Comparison of ENCODE assay signal across 1 cellular context in the genomic region with DNA sequence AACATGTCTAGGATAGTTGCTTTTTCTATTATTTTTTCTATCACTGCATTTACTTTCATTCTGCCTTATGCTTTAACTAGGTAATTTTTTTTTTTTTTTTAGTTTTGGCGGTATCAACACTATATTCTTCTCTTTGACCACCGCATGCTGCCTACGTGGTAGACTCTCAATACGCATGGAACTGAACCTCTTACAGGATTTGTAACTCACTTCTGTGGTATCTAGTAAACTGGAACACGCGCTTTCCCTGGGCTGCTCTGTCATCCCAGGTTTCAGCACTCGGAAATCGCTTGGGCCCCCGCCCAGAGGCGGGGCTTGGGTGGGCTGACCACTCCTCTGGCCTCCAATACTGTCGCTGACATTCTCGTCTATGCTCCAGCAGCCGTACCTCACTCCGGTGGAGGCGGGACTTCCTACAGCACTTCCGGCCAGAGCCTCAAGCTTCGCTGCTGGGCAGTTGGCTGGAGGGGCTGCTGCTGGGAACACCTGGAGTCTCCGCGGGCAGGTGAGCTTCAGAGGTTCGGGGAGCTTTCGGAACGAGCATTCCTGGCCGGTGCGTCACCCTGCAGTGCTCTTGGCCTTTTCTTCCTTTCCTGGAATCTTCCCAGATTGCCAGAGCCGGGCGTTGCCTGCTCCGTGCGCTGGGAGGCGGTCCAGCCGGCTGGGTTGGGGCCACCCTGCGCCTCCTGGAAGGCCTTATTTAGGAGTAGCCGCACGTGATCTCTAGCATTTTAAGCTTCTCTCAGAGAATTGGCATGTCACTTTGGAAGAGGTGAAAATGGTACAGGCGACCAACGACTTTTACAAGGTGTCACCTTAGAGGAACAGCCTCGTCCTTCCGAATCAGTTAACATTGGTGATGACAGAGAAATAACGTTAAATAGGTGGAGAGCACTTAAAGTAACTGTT.
TF ChIP-seq lines count a peak whose summit lies in the region.

A gene with protein sequence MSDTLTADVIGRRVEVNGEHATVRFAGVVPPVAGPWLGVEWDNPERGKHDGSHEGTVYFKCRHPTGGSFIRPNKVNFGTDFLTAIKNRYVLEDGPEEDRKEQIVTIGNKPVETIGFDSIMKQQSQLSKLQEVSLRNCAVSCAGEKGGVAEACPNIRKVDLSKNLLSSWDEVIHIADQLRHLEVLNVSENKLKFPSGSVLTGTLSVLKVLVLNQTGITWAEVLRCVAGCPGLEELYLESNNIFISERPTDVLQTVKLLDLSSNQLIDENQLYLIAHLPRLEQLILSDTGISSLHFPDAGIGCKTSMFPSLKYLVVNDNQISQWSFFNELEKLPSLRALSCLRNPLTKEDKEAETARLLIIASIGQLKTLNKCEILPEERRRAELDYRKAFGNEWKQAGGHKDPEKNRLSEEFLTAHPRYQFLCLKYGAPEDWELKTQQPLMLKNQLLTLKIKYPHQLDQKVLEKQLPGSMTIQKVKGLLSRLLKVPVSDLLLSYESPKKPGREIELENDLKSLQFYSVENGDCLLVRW (plus strand): TSS at position 428 of the 909 bp plus-strand sequence. CDS start 12,623 bp downstream, outside the sequence.

TF ChIP-seq in HEK293, 187 proteins besides CTCF, POLR2A, EP300 and RAD21 (continued from another document):
- TF ChIP-seq, protein P1, sequence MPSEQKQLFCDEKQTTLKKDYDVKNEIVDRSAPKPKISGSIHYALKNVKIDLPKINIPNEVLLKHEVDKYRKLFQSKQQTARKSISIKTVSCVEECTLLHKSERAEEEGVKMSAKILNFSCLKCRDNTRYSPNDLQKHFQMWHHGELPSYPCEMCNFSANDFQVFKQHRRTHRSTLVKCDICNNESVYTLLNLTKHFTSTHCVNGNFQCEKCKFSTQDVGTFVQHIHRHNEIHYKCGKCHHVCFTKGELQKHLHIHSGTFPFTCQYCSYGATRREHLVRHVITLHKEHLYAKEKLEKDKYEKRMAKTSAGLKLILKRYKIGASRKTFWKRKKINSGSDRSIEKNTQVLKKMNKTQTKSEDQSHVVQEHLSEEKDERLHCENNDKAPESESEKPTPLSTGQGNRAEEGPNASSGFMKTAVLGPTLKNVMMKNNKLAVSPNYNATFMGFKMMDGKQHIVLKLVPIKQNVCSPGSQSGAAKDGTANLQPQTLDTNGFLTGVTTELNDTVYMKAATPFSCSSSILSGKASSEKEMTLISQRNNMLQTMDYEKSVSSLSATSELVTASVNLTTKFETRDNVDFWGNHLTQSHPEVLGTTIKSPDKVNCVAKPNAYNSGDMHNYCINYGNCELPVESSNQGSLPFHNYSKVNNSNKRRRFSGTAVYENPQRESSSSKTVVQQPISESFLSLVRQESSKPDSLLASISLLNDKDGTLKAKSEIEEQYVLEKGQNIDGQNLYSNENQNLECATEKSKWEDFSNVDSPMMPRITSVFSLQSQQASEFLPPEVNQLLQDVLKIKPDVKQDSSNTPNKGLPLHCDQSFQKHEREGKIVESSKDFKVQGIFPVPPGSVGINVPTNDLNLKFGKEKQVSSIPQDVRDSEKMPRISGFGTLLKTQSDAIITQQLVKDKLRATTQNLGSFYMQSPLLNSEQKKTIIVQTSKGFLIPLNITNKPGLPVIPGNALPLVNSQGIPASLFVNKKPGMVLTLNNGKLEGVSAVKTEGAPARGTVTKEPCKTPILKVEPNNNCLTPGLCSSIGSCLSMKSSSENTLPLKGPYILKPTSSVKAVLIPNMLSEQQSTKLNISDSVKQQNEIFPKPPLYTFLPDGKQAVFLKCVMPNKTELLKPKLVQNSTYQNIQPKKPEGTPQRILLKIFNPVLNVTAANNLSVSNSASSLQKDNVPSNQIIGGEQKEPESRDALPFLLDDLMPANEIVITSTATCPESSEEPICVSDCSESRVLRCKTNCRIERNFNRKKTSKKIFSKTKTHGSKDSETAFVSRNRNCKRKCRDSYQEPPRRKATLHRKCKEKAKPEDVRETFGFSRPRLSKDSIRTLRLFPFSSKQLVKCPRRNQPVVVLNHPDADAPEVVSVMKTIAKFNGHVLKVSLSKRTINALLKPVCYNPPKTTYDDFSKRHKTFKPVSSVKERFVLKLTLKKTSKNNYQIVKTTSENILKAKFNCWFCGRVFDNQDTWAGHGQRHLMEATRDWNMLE (tag by site-specific recombination; conservative IDR thresholded peaks at IDR 0.05; ENCODE audit: low read depth): peak; percentile 87
- no peak for TF ChIP-seq ZNF768 (tag by site-specific recombination; IDR thresholded peaks at IDR 0.05)
- TF ChIP-seq, protein P2, sequence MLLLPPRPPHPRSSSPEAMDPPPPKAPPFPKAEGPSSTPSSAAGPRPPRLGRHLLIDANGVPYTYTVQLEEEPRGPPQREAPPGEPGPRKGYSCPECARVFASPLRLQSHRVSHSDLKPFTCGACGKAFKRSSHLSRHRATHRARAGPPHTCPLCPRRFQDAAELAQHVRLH (tag by site-specific recombination; IDR thresholded peaks at IDR 0.05): peak; percentile 30; the same call in 1 of the 2 replicates
- TF ChIP-seq ZNF366 (tag by site-specific recombination; conservative IDR thresholded peaks at IDR 0.05): no peak
- TF ChIP-seq, protein P3, sequence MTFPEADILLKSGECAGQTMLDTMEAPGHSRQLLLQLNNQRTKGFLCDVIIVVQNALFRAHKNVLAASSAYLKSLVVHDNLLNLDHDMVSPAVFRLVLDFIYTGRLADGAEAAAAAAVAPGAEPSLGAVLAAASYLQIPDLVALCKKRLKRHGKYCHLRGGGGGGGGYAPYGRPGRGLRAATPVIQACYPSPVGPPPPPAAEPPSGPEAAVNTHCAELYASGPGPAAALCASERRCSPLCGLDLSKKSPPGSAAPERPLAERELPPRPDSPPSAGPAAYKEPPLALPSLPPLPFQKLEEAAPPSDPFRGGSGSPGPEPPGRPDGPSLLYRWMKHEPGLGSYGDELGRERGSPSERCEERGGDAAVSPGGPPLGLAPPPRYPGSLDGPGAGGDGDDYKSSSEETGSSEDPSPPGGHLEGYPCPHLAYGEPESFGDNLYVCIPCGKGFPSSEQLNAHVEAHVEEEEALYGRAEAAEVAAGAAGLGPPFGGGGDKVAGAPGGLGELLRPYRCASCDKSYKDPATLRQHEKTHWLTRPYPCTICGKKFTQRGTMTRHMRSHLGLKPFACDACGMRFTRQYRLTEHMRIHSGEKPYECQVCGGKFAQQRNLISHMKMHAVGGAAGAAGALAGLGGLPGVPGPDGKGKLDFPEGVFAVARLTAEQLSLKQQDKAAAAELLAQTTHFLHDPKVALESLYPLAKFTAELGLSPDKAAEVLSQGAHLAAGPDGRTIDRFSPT (tag by site-specific recombination; IDR thresholded peaks at IDR 0.05): no peak
- no peak for TF ChIP-seq ZNF239 (tag by site-specific recombination; IDR thresholded peaks at IDR 0.05)
- no peak for TF ChIP-seq ZNF530 (tag by site-specific recombination; IDR thresholded peaks at IDR 0.05; ENCODE audit: low read depth)
- TF ChIP-seq, protein P4, sequence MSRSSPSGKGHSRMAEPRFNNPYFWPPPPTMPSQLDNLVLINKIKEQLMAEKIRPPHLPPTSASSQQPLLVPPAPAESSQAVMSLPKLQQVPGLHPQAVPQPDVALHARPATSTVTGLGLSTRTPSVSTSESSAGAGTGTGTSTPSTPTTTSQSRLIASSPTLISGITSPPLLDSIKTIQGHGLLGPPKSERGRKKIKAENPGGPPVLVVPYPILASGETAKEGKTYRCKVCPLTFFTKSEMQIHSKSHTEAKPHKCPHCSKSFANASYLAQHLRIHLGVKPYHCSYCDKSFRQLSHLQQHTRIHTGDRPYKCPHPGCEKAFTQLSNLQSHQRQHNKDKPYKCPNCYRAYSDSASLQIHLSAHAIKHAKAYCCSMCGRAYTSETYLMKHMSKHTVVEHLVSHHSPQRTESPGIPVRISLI (tag by site-specific recombination; IDR thresholded peaks at IDR 0.05): peak; percentile 94
- TF ChIP-seq ZNF660 (tag by site-specific recombination; IDR thresholded peaks at IDR 0.05): peak; percentile 87; the same call in 1 of the 2 replicates
- no peak for TF ChIP-seq ZNF211 (tag by site-specific recombination; IDR thresholded peaks at IDR 0.05; ENCODE audit: low read depth)
- TF ChIP-seq ZNF624 (tag by site-specific recombination; IDR thresholded peaks at IDR 0.05): no peak
- TF ChIP-seq KLF10 (tag by site-specific recombination; IDR thresholded peaks at IDR 0.05): no peak
- peak; percentile 87 for TF ChIP-seq WT1 (tag by site-specific recombination; IDR thresholded peaks at IDR 0.05)
- TF ChIP-seq ZNF791 (tag by site-specific recombination; IDR thresholded peaks at IDR 0.05): no peak
- TF ChIP-seq ZNF311 (tag by site-specific recombination; IDR thresholded peaks at IDR 0.05; ENCODE audit: borderline replicate concordance): no peak
- no peak for TF ChIP-seq ZNF626 (tag by site-specific recombination; IDR thresholded peaks at IDR 0.05)
- no peak for TF ChIP-seq ZNF701 (tag by site-specific recombination; IDR thresholded peaks at IDR 0.05)
- TF ChIP-seq, protein P5, sequence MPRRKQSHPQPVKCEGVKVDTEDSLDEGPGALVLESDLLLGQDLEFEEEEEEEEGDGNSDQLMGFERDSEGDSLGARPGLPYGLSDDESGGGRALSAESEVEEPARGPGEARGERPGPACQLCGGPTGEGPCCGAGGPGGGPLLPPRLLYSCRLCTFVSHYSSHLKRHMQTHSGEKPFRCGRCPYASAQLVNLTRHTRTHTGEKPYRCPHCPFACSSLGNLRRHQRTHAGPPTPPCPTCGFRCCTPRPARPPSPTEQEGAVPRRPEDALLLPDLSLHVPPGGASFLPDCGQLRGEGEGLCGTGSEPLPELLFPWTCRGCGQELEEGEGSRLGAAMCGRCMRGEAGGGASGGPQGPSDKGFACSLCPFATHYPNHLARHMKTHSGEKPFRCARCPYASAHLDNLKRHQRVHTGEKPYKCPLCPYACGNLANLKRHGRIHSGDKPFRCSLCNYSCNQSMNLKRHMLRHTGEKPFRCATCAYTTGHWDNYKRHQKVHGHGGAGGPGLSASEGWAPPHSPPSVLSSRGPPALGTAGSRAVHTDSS (tag by site-specific recombination; IDR thresholded peaks at IDR 0.05): no peak
- TF ChIP-seq FEZF1 (tag by site-specific recombination; IDR thresholded peaks at IDR 0.05): peak; percentile 48
- no peak for TF ChIP-seq ZNF837 (tag by site-specific recombination; IDR thresholded peaks at IDR 0.05)
- TF ChIP-seq OVOL3 (tag by site-specific recombination; IDR thresholded peaks at IDR 0.05): 0 out of 2 replicates have a peak, but pooled peaks have one; percentile 44
- TF ChIP-seq ZFP37 (tag by site-specific recombination; IDR thresholded peaks at IDR 0.05): 0 out of 2 replicates have a peak, but pooled peaks have one; percentile 54
- TF ChIP-seq REPIN1 (tag by site-specific recombination; IDR thresholded peaks at IDR 0.05; ENCODE audit: low read depth): no peak
- no peak; the same call in none of the 2 replicates for TF ChIP-seq ZSCAN30 (tag by site-specific recombination; IDR thresholded peaks at IDR 0.05)
- peak; percentile 87 for TF ChIP-seq ZNF341 (tag by site-specific recombination; IDR thresholded peaks at IDR 0.05; ENCODE audit: low read depth)
- TF ChIP-seq SP2 (tag by site-specific recombination; IDR thresholded peaks at IDR 0.05): peak; percentile 100
- TF ChIP-seq ZNF302 (tag by site-specific recombination; IDR thresholded peaks at IDR 0.05; ENCODE audit: low read depth): no peak
- TF ChIP-seq ZBTB20 (tag by site-specific recombination; IDR thresholded peaks at IDR 0.05): 0 out of 2 replicates have a peak, but pooled peaks have one; percentile 26
- no peak for TF ChIP-seq ZNF223 (tag by site-specific recombination; IDR thresholded peaks at IDR 0.05)
- TF ChIP-seq, protein P6, sequence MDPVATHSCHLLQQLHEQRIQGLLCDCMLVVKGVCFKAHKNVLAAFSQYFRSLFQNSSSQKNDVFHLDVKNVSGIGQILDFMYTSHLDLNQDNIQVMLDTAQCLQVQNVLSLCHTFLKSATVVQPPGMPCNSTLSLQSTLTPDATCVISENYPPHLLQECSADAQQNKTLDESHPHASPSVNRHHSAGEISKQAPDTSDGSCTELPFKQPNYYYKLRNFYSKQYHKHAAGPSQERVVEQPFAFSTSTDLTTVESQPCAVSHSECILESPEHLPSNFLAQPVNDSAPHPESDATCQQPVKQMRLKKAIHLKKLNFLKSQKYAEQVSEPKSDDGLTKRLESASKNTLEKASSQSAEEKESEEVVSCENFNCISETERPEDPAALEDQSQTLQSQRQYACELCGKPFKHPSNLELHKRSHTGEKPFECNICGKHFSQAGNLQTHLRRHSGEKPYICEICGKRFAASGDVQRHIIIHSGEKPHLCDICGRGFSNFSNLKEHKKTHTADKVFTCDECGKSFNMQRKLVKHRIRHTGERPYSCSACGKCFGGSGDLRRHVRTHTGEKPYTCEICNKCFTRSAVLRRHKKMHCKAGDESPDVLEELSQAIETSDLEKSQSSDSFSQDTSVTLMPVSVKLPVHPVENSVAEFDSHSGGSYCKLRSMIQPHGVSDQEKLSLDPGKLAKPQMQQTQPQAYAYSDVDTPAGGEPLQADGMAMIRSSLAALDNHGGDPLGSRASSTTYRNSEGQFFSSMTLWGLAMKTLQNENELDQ (tag by site-specific recombination; IDR thresholded peaks at IDR 0.05; ENCODE audit: low read depth): no peak
- TF ChIP-seq ZNF610 (tag by site-specific recombination; IDR thresholded peaks at IDR 0.05; ENCODE audit: borderline replicate concordance): peak; percentile 81
- no peak for TF ChIP-seq GLI4 (tag by site-specific recombination; IDR thresholded peaks at IDR 0.05)
- TF ChIP-seq ZNF560 (tag by site-specific recombination; IDR thresholded peaks at IDR 0.05; ENCODE audit: borderline replicate concordance): no peak
- TF ChIP-seq ZSCAN16 (tag by site-specific recombination; IDR thresholded peaks at IDR 0.05): no peak
- TF ChIP-seq ZNF416 (tag by site-specific recombination; IDR thresholded peaks at IDR 0.05): no peak
- no peak for TF ChIP-seq ZNF292 (tag by site-specific recombination; IDR thresholded peaks at IDR 0.05; ENCODE audit: borderline replicate concordance, low read depth)
- peak; percentile 91 for TF ChIP-seq ZNF501 (tag by site-specific recombination; IDR thresholded peaks at IDR 0.05)
- peak; percentile 81 for TF ChIP-seq ZNF629 (tag by site-specific recombination; IDR thresholded peaks at IDR 0.05)
- TF ChIP-seq ZBTB7A (tag by site-specific recombination; IDR thresholded peaks at IDR 0.05; ENCODE audit: low read depth): peak; percentile 4; the same call in 1 of the 2 replicates
- TF ChIP-seq, protein P7, sequence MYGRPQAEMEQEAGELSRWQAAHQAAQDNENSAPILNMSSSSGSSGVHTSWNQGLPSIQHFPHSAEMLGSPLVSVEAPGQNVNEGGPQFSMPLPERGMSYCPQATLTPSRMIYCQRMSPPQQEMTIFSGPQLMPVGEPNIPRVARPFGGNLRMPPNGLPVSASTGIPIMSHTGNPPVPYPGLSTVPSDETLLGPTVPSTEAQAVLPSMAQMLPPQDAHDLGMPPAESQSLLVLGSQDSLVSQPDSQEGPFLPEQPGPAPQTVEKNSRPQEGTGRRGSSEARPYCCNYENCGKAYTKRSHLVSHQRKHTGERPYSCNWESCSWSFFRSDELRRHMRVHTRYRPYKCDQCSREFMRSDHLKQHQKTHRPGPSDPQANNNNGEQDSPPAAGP (tag by site-specific recombination; IDR thresholded peaks at IDR 0.05): peak; percentile 65; the same call in 1 of the 2 replicates
- TF ChIP-seq ZNF623 (tag by site-specific recombination; IDR thresholded peaks at IDR 0.05): no peak
- no peak for TF ChIP-seq ZNF785 (tag by site-specific recombination; IDR thresholded peaks at IDR 0.05)
- TF ChIP-seq YY1 (tag by site-specific recombination; IDR thresholded peaks at IDR 0.05): 0 out of 2 replicates have a peak, but pooled peaks have one; percentile 19
- no peak for TF ChIP-seq GLI2 (tag by site-specific recombination; IDR thresholded peaks at IDR 0.05; ENCODE audit: borderline replicate concordance, low read depth)
- no peak for TF ChIP-seq ZNF426 (tag by site-specific recombination; IDR thresholded peaks at IDR 0.05)
TF ChIP-seq in HEK293: peak in this region for 64.
